8 cellular contexts compared by ENCODE assay signal in the genomic region with DNA sequence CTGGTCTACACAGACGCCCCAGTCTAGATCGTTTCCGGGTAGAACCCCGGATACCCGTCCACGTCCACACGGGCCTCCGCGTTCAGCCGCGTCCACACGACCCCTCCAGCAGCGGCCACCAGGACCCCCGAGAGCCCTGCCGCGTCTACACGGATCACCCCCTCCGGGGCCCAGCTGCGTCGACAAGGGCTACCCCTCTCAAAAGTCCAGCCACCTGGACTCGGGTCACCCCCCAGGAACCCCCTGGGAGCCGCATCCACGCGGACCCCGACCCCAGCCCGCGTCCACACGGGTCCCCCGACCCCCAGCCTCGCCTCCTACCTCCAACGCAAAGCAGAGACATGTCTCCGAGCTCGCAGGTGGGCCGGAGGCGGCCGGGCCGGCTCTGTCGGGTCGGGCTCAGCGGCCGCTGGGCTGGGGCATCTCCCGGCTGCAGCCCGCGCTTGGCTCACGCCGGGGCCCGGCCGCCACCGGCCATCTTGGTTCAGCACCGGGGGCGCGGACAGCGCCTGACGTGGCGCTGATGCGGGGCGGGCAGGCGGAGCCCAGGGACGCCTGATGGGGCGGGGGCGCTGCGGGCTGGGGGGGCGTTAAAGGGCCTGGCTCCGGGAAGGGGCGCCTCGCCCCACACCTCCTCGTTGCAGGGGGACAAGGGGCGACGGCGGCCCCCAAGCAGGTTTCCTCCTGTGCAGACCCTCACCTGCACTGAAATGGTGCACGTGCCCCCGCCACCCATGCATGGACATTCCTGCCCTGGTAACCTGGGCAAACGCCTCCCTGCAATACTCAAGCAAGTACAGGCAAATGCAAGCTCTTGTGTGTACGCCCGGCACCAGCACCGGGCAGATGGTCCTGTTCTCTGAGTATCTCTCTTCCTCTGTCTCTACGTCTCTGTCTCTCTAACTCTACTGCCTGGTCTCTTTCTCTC. TPM values are rescaled to one million over a fixed set of nuclear protein-coding genes. Genes with fewer than 3 reads are reported as not detected.
DNase-seq lines count a peak whose midpoint lies in the region; ATAC-seq, FAIRE-seq and TF ChIP-seq lines count a peak whose summit lies in the region.

TSS of gene UNC13A (minus strand) at position 498 of the 928 bp plus-strand sequence. CDS start at position 343, 155 bp downstream.

- H3K4me3 ChIP-seq in endothelial cell of umbilical vein (replicated peaks in 1 of 3; ENCODE audit: insufficient read depth in 1 of 3, low read depth in 1 of 3, low read length in 3 of 3) (no peak within 1 kb of the TSS), gastroesophageal sphincter (no peak within 1 kb of the TSS), vagina (peak within 1 kb of the TSS in 1 of 2 donors; percentile 10)

- POLR2A ChIA-PET in GM10248 (lab: Yijun Ruan, JAX) = interaction anchor here (0.6 kb wide), 1 partner anchor 610 kb away, joined by 3 read pairs; no protein-coding TSS in a partner anchor
- POLR2A ChIA-PET in endothelial cell of umbilical vein (lab: Charles Lee) = no interaction called here

- peak within 1 kb of the TSS; percentile 61 for H3K4me3 Mint-ChIP-seq in nephron progenitor cell

- no peaks in the 10 kb centered on the region for H3K9me1 ChIP-seq in endothelial cell of umbilical vein (replicated peaks; ENCODE audit: control insufficient read depth, extremely low read depth, insufficient read depth, low read length)

- BruUV-seq in endothelial cell of umbilical vein (replicated peaks; lab: Mats Ljungman, UMichigan) = no TSS peak

- CTCF ChIA-PET in GM10248 (lab: Yijun Ruan, JAX) (interaction anchor here (1.8 kb wide), 1 partner anchor 15 kb away, joined by 7 read pairs; no protein-coding TSS in a partner anchor), endothelial cell of umbilical vein (lab: Charles Lee) (no interaction called here)

- peaks cover 10% of the 10 kb centered on the region for H3K4me1 Mint-ChIP-seq in nephron progenitor cell

- dilution Hi-C loops in endothelial cell of umbilical vein (cut with MboI; ENCODE audit: extremely low pct_ligation_motif_present, low sequenced_read_pairs) = no loop called here

- TF ChIP-seq POLR2A in endothelial cell of umbilical vein (IDR thresholded peaks at IDR 0.05; ENCODE audit: low read depth, low read length) (no peak), gastroesophageal sphincter (IDR thresholded peaks at IDR 0.05) (no peak), vagina (IDR thresholded peaks at IDR 0.05) (no peak)

- H3K27ac ChIP-seq in endothelial cell of umbilical vein (ENCODE audit: insufficient read depth, low read depth, low read length) (no peak within 1 kb of the TSS), gastroesophageal sphincter (no peak within 1 kb of the TSS), vagina (no peak within 1 kb of the TSS)

- 7 to 10% methylated on average over 4 to 6 of the region's 77 CpGs for WGBS in gastroesophageal sphincter (ENCODE audit: low coverage in 1 of 2), 2 donors

- no peak within 1 kb of the TSS for H3K27ac Mint-ChIP-seq in nephron progenitor cell

- TF ChIP-seq CTCF in GM10248 (IDR thresholded peaks at IDR 0.05; ENCODE audit: control extremely low read depth, extremely low read depth, low read depth, missing control alignments) (no peak), endothelial cell of umbilical vein (IDR thresholded peaks at IDR 0.05; ENCODE audit: extremely low read depth in 1 of 2, insufficient read depth in 1 of 2, low read depth in 1 of 2, low read length in 2 of 2) (no peak), nephron progenitor cell (IDR thresholded peaks at IDR 0.05) (no peak), gastroesophageal sphincter (IDR thresholded peaks at IDR 0.05) (no peak), vagina (IDR thresholded peaks at IDR 0.05) (no peak)

- H3K36me3 Mint-ChIP-seq in nephron progenitor cell (ENCODE audit: low read depth) = no peaks in the 10 kb centered on the region

- peak; percentile 72 for DNase-seq in GM10248 (ENCODE audit: extremely low spot score)
- peak; percentile 72 for DNase-seq in NCI-H2171 treated with DMSO at 0.1 percent for 48 hours (lab: John Stamatoyannopoulos, UW)
- peak; percentile 18 for DNase-seq in activated T-cell treated with anti-CD3 and anti-CD28 coated beads for 1 hour (ENCODE audit: low read depth)
- no peak for DNase-seq in endothelial cell of umbilical vein (ENCODE audit: low read depth, low spot score)
- DNase-seq in nephron progenitor cell = peak; percentile 96
- no peak for DNase-seq in vagina (ENCODE audit: extremely low spot score in 2 of 2)
- no peak for DNase-seq in HCEC 1CT

- H3K4me2 ChIP-seq in endothelial cell of umbilical vein (ENCODE audit: insufficient read depth, low read length) = no peak within 1 kb of the TSS

- no peak for FAIRE-seq in endothelial cell of umbilical vein (lab: Jason Lieb, UNC)

- ATAC-seq in gastroesophageal sphincter = no peak

- peaks cover 8% of the 10 kb centered on the region for H3K4me1 ChIP-seq in endothelial cell of umbilical vein (ENCODE audit: control insufficient read depth, extremely low read depth, insufficient read depth, low read length)
- H3K4me1 ChIP-seq in gastroesophageal sphincter = peaks cover 0 to 30% (median 18%) of the 10 kb centered on the region in 3 donors
- H3K4me1 ChIP-seq in vagina = peaks cover 18% of the 10 kb centered on the region

- H3K36me3 ChIP-seq in endothelial cell of umbilical vein (ENCODE audit: control insufficient read depth in 2 of 2, extremely low read depth in 1 of 2, insufficient read depth in 2 of 2, low read length in 2 of 2) (no peaks in the 10 kb centered on the region), gastroesophageal sphincter (no peaks in the 10 kb centered on the region), vagina (no peaks in the 10 kb centered on the region)

- H2AFZ ChIP-seq in endothelial cell of umbilical vein (ENCODE audit: low read depth, low read length) = no peak within 1 kb of the TSS

- H3K9me3 ChIP-seq in endothelial cell of umbilical vein (replicated peaks; ENCODE audit: control insufficient read depth, insufficient read depth, low read length) = no peaks in the 10 kb centered on the region
- H3K9me3 ChIP-seq in gastroesophageal sphincter = no peaks in the 10 kb centered on the region
- no peaks in the 10 kb centered on the region for H3K9me3 ChIP-seq in vagina

- no peaks in the 10 kb centered on the region for H4K20me1 ChIP-seq in endothelial cell of umbilical vein (replicated peaks; ENCODE audit: control insufficient read depth, extremely low read depth, insufficient read depth, low read length)

- peaks cover 79% of the 10 kb centered on the region for H3K27me3 Mint-ChIP-seq in nephron progenitor cell (ENCODE audit: low read depth, poor library complexity)

- no peaks in the 10 kb centered on the region for H3K9me3 Mint-ChIP-seq in nephron progenitor cell

- intact Hi-C loops in endothelial cell of umbilical vein (cut with micrococcal nuclease) = no loop called here
- intact Hi-C loops in vagina (cut with DNase I) = no loop called here

- H3K27me3 ChIP-seq in endothelial cell of umbilical vein (ENCODE audit: control insufficient read depth in 2 of 2, insufficient read depth in 2 of 2, low read length in 2 of 2) (peaks cover 7 to 15% of the 10 kb centered on the region in 2 experiments), gastroesophageal sphincter (peaks cover 99% of the 10 kb centered on the region), vagina (peaks cover 8% of the 10 kb centered on the region)

- no peaks in the 10 kb centered on the region for H3K79me2 ChIP-seq in endothelial cell of umbilical vein (ENCODE audit: control insufficient read depth, insufficient read depth, low read length)

- H3K9ac ChIP-seq in endothelial cell of umbilical vein (replicated peaks; ENCODE audit: extremely low read depth, insufficient read depth, low read length) = no peak within 1 kb of the TSS

- no peak for TF ChIP-seq EP300 in gastroesophageal sphincter (IDR thresholded peaks at IDR 0.05)

TF ChIP-seq in endothelial cell of umbilical vein, 7 proteins besides CTCF, POLR2A, EP300 and RAD21:
- TF ChIP-seq EZH2 (IDR thresholded peaks at IDR 0.05; ENCODE audit: borderline replicate concordance, low read depth, low read length, severe bottlenecking) = peak; percentile 22
- no peak for TF ChIP-seq GATA2 (IDR thresholded peaks at IDR 0.05; ENCODE audit: insufficient read depth, insufficient read length, low read depth, low read length)
TF ChIP-seq in endothelial cell of umbilical vein: peak in this region for 1.

RNA-seq across cellular contexts. Expression of gene UNC13A, which starts in this region (rescaled TPM):
- total RNA-seq in endothelial cell of umbilical vein = 0.09 and 0.30 TPM in 2 replicates
- 0.04 and 0.06 TPM in 2 replicates for polyA plus RNA-seq in endothelial cell of umbilical vein
- polyA plus RNA-seq in endothelial cell of umbilical vein (2011; cell fraction: cytosol; rRNA removed) = 0.01 and 0.03 TPM in 2 replicates
- 0.08 TPM in 2 replicates for polyA plus RNA-seq in endothelial cell of umbilical vein (2011; cell fraction: nucleus; rRNA removed)
- 0.12 and 0.14 TPM in 2 replicates for polyA plus RNA-seq in endothelial cell of umbilical vein (2012)
- polyA minus RNA-seq in endothelial cell of umbilical vein = 0.49 TPM in 1 of 2 replicates, not detected in the other
- 0.61 TPM for polyA minus RNA-seq in endothelial cell of umbilical vein (2011; cell fraction: cytosol; rRNA and poly(A)+ RNA removed)
- not detected in 2 replicates for polyA minus RNA-seq in endothelial cell of umbilical vein (2011; cell fraction: nucleus; rRNA and poly(A)+ RNA removed)
- under 1 TPM; under 0.01 to 0.40 (median 0.15) TPM for total RNA-seq in gastroesophageal sphincter
- 0.49 TPM for total RNA-seq in vagina

Comparison
In these comparisons a context has a peak if more than half of its experiments do, and no peak if none do; other contexts are left out.
1. DNase-seq: peak in GM10248 (single experiment), NCI-H2171 treated with DMSO at 0.1 percent for 48 hours (single experiment), activated T-cell treated with anti-CD3 and anti-CD28 coated beads for 1 hour (single experiment) and nephron progenitor cell (single experiment); none in endothelial cell of umbilical vein (single experiment), vagina (0 of 2) and HCEC 1CT (single experiment).